In genomic region chr15:39799552-39800011, GRCh38 we compare ENCODE assay signal across 26 cellular contexts. TPM values are rescaled to one million over a fixed set of nuclear protein-coding genes. Genes with fewer than 3 reads are reported as not detected.
DNase-seq lines count a peak whose midpoint lies in the region; ATAC-seq and TF ChIP-seq lines count a peak whose summit lies in the region.
"Had no signal": no experiment of that assay in that cellular context is flagged by ENCODE, and none has a peak within 500 bp of the region (broad histone marks: within the 10 kb centered on the region; RNA-seq: fewer than 3 reads in every experiment).

No MANE protein-coding gene starts in this region.

- H3K4me1 Mint-ChIP-seq in CD14-positive monocyte: peaks cover 23% of the 10 kb centered on the region
- H3K4me1 Mint-ChIP-seq: activated naive CD4-positive, alpha-beta T cell treated with anti-CD3 and anti-CD28 coated beads, Interleukin-2, amount 50 U/mL, for 24 hours; activated T-helper 17 cell treated with anti-CD3 and anti-CD28 coated beads, Interleukin-2, amount 50 U/mL, for 72 hours; CD4-positive, alpha-beta memory T cell; naive thymus-derived CD8-positive, alpha-beta T cell had no signal

- H3K4me3 ChIP-seq in Loucy (ENCODE audit: low read length, poor library complexity, severe bottlenecking) (no peak overlapping the region), neutrophil (ENCODE audit: low read depth in 1 of 2, low read length in 1 of 2) (no peak overlapping the region), prostate gland (no peak overlapping the region)
- H3K4me3 ChIP-seq: esophagus squamous epithelium, thoracic aorta had no signal

- no peak overlapping the region for H3K9ac ChIP-seq in Loucy (ENCODE audit: low read depth, low read length, poor library complexity, severe bottlenecking)
- H3K9ac ChIP-seq: KMS-11 had no signal

- TF ChIP-seq POLR2A in prostate gland (IDR thresholded peaks at IDR 0.05): no peak
- TF ChIP-seq POLR2A in GM18505 (IDR thresholded peaks at IDR 0.05; ENCODE audit: borderline replicate concordance, extremely low read depth, insufficient read depth, insufficient read length): no peak

- H2AFZ ChIP-seq in Loucy (ENCODE audit: low read length): peak overlapping the region; percentile 27; the same call in 1 of the 2 replicates

- no peaks in the 10 kb centered on the region for H4K20me1 ChIP-seq in Loucy (ENCODE audit: insufficient read depth, low read length, poor library complexity, severe bottlenecking)

- no peaks in the 10 kb centered on the region for H3K79me2 ChIP-seq in Loucy (ENCODE audit: insufficient read depth, low read length)

- H3K36me3 ChIP-seq in Loucy (ENCODE audit: insufficient read depth, low read length) (no peaks in the 10 kb centered on the region), neutrophil (no peaks in the 10 kb centered on the region), prostate gland (no peaks in the 10 kb centered on the region)
- H3K36me3 ChIP-seq: esophagus squamous epithelium, WERI-Rb-1 had no signal

- peaks cover 0 to 5% (median 2%) of the 10 kb centered on the region in 3 donors for H3K27me3 Mint-ChIP-seq in CD14-positive monocyte (ENCODE audit: low read depth in 3 of 3)

- intact Hi-C loops in CD14-positive monocyte (cut with micrococcal nuclease) (no loop called here), prostate gland (cut with DNase I) (loop anchor here (5.0 kb wide), 1 partner anchor 73 kb away; no protein-coding TSS in a partner anchor)

- 70% methylated on average over 6 of the region's 6 CpGs for WGBS in prostate gland

- H3K9me3 ChIP-seq in Loucy (ENCODE audit: insufficient read depth, low read depth, low read length): no peaks in the 10 kb centered on the region
- H3K9me3 ChIP-seq in neutrophil: no peaks in the 10 kb centered on the region
- no peaks in the 10 kb centered on the region for H3K9me3 ChIP-seq in prostate gland
- H3K9me3 ChIP-seq: esophagus squamous epithelium, thoracic aorta had no signal

- DNase-seq in CD14-positive monocyte (ENCODE audit: low spot score) (peak; percentile 49), RPMI8226 (peak; percentile 59), prostate gland (ENCODE audit: low spot score) (no peak)
- DNase-seq: activated CD4-positive, alpha-beta T cell treated with anti-CD3 and anti-CD28 coated beads, Interleukin-2, amount 50 U/mL, for 1 hour; CD4-positive, alpha-beta memory T cell; cortex of kidney; DMS 273 treated with DMSO at 0.1 percent for 48 hours; esophagus squamous epithelium; left cardiac atrium; naive thymus-derived CD8-positive, alpha-beta T cell; NCI-H1092 treated with DMSO at 0.1 percent for 48 hours; NCI-H1930; NCI-H226; NCI-H748 treated with DMSO at 0.1 percent for 48 hours; stimulated activated CD4-positive, alpha-beta T cell treated with anti-CD3 and anti-CD28 coated beads, Interleukin-4, amount 100 ng/mL, for 1 hour; stimulated activated naive CD4-positive, alpha-beta T cell; WERI-Rb-1 had no signal

- H3K9me2 ChIP-seq in Loucy (replicated peaks; ENCODE audit: low read depth, low read length): no peaks in the 10 kb centered on the region

- ATAC-seq in HG03108 (IDR thresholded peaks at IDR 0.05; ENCODE audit: unreplicated experiment): no peak
- no peak for ATAC-seq in GM18505 (IDR thresholded peaks at IDR 0.05; ENCODE audit: unreplicated experiment)
- ATAC-seq: activated T-helper 17 cell treated with anti-CD3 and anti-CD28 coated beads, Interleukin-2, amount 50 U/mL, for 72 hours; naive thymus-derived CD8-positive, alpha-beta T cell had no signal

- H3K4me2 ChIP-seq in Loucy (ENCODE audit: low read depth, low read length, poor library complexity, severe bottlenecking): no peak overlapping the region
- H3K4me2 ChIP-seq: KMS-11 had no signal

- H3K36me3 Mint-ChIP-seq in CD14-positive monocyte: no peaks in the 10 kb centered on the region
- H3K36me3 Mint-ChIP-seq: activated naive CD4-positive, alpha-beta T cell treated with anti-CD3 and anti-CD28 coated beads, Interleukin-2, amount 50 U/mL, for 24 hours; CD4-positive, alpha-beta memory T cell; naive thymus-derived CD8-positive, alpha-beta T cell had no signal

- no peaks in the 10 kb centered on the region for H3K9me3 Mint-ChIP-seq in CD14-positive monocyte
- H3K9me3 Mint-ChIP-seq: activated naive CD4-positive, alpha-beta T cell treated with anti-CD3 and anti-CD28 coated beads, Interleukin-2, amount 50 U/mL, for 24 hours; activated T-helper 17 cell treated with anti-CD3 and anti-CD28 coated beads, Interleukin-2, amount 50 U/mL, for 72 hours; CD4-positive, alpha-beta memory T cell; naive thymus-derived CD8-positive, alpha-beta T cell; T-helper 2 cell treated with Interferon-gamma antibody and Interleukin-4, amounts not matched to agents 5 μg/mL and 100 μg/mL, for 36 hours had no signal

- H3F3A ChIP-seq in Loucy (ENCODE audit: low read depth): no peaks in the 10 kb centered on the region

- H3K27ac ChIP-seq in neutrophil (peak overlapping the region; percentile 78), prostate gland (no peak overlapping the region)
- H3K27ac ChIP-seq: esophagus squamous epithelium, KMS-11, thoracic aorta, WERI-Rb-1 had no signal

- TF ChIP-seq CTCF in CD14-positive monocyte (IDR thresholded peaks at IDR 0.05) (no peak), Loucy (conservative IDR thresholded peaks at IDR 0.05; ENCODE audit: low read length) (no peak), neutrophil (IDR thresholded peaks at IDR 0.05) (no peak), prostate gland (IDR thresholded peaks at IDR 0.05) (no peak)

- peak overlapping the region in 5 of 7 donors; percentile 17 to 48 (median 22) for H3K27ac Mint-ChIP-seq in CD14-positive monocyte
- H3K27ac Mint-ChIP-seq: activated naive CD4-positive, alpha-beta T cell treated with anti-CD3 and anti-CD28 coated beads, Interleukin-2, amount 50 U/mL, for 24 hours; activated T-helper 17 cell treated with anti-CD3 and anti-CD28 coated beads, Interleukin-2, amount 50 U/mL, for 72 hours; T-helper 2 cell treated with Interferon-gamma antibody and Interleukin-4, amounts not matched to agents 5 μg/mL and 100 μg/mL, for 36 hours had no signal

- peak overlapping the region; percentile 7 to 77 for H3K4me3 Mint-ChIP-seq in CD14-positive monocyte
- H3K4me3 Mint-ChIP-seq: activated naive CD4-positive, alpha-beta T cell treated with anti-CD3 and anti-CD28 coated beads, Interleukin-2, amount 50 U/mL, for 24 hours; activated T-helper 17 cell treated with anti-CD3 and anti-CD28 coated beads, Interleukin-2, amount 50 U/mL, for 72 hours; CD4-positive, alpha-beta memory T cell; naive thymus-derived CD8-positive, alpha-beta T cell; T-helper 2 cell treated with Interferon-gamma antibody and Interleukin-4, amounts not matched to agents 5 μg/mL and 100 μg/mL, for 36 hours had no signal

- peaks cover 5% of the 10 kb centered on the region for H3K4me1 ChIP-seq in Loucy (ENCODE audit: insufficient read depth, low read length, poor library complexity, severe bottlenecking)
- peaks cover 7 to 12% of the 10 kb centered on the region in 2 experiments for H3K4me1 ChIP-seq in neutrophil (ENCODE audit: control insufficient read depth in 1 of 2, insufficient read depth in 1 of 2, low read depth in 1 of 2, low read length in 1 of 2)
- no peaks in the 10 kb centered on the region for H3K4me1 ChIP-seq in prostate gland (replicated peaks)

- no peaks in the 10 kb centered on the region for H3K27me3 ChIP-seq in Loucy (ENCODE audit: insufficient read depth, low read length, poor library complexity, severe bottlenecking)
- H3K27me3 ChIP-seq in neutrophil: no peaks in the 10 kb centered on the region
- H3K27me3 ChIP-seq in prostate gland (replicated peaks; ENCODE audit: insufficient read depth): no peaks in the 10 kb centered on the region
- H3K27me3 ChIP-seq: esophagus squamous epithelium had no signal

RNA-seq across cellular contexts. Expression of gene FSIP1, which starts 16.9 kb away (rescaled TPM):
- polyA plus RNA-seq in CD14-positive monocyte: under 1 TPM; 0.10 to 0.48 TPM
- total RNA-seq in prostate gland: 1 to 10 TPM; 1.6 to 2.3 TPM
